Comparison of ENCODE assay signal across 9 cellular contexts in the genomic region with DNA sequence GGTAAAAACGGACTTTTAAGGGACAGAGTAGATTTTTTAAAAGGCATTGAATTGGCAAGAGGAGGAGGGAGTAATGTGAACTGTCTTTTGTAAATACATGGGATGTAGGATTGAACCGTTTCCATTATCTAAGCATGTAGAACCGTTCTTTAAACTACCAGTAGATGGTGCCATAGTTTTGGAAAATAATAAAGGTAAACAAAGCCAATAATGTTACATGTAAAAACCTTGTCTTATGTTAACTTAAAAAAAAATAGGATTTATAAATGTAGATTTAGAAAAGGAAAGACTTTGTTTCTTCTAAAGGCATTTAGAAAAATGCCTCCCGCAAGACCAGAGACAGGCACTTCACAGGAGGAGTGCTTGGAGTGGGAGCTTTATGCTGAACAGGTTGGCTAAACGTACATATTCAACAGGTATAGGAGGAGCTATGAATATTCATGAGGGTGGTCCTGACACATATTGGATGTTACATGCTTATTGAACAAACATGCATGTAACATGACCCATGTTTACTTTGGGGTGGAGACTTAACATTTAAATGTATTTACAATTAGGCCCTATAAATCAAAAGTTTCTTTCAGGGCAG. TPM values are rescaled to one million over a fixed set of nuclear protein-coding genes. Genes with fewer than 3 reads are reported as not detected.
DNase-seq lines count a peak whose midpoint lies in the region; TF ChIP-seq lines count a peak whose summit lies in the region.
"Had no signal": no experiment of that assay in that cellular context is flagged by ENCODE, and none has a peak within 500 bp of the region (broad histone marks: within the 10 kb centered on the region; RNA-seq: fewer than 3 reads in every experiment).

No MANE protein-coding gene starts in this region.

- no peaks in the 10 kb centered on the region for H3K36me3 Mint-ChIP-seq in activated CD4-positive, alpha-beta T cell treated with anti-CD3 and anti-CD28 coated beads, Interleukin-2, amount 10 ng/mL, durations not matched to agents 24 days and 14 days (ENCODE audit: low read depth)
- H3K36me3 Mint-ChIP-seq: CD8-positive, alpha-beta memory T cell had no signal

- H3K27ac Mint-ChIP-seq in activated CD4-positive, alpha-beta T cell treated with anti-CD3 and anti-CD28 coated beads, Interleukin-2, amount 10 ng/mL, durations not matched to agents 24 days and 14 days, result no peak overlapping the region
- H3K27ac Mint-ChIP-seq: CD8-positive, alpha-beta memory T cell had no signal

- TF ChIP-seq CTCF in Loucy (conservative IDR thresholded peaks at IDR 0.05; ENCODE audit: low read length) (peak; percentile 83), fibroblast of the aortic adventitia (IDR thresholded peaks at IDR 0.05; ENCODE audit: insufficient read depth, low read length) (peak; percentile 59), osteoblast (IDR thresholded peaks at IDR 0.05; ENCODE audit: extremely low read depth, low read depth, low read length) (peak; percentile 70)

- peak; percentile 41 for DNase-seq in NCI-H2107 treated with DMSO at 0.1 percent for 48 hours (lab: John Stamatoyannopoulos, UW; ENCODE audit: unreplicated experiment)
- DNase-seq in NCI-H2107 (lab: John Stamatoyannopoulos, UW), result no peak
- peak; percentile 40 for DNase-seq in H7
- DNase-seq in SKM-1 treated with dmso at 0.1 percent for 144 hours (lab: John Stamatoyannopoulos, UW; ENCODE audit: unreplicated experiment), result peak; percentile 53
- peak; percentile 84 for DNase-seq in fibroblast of the aortic adventitia (ENCODE audit: low read depth)
- DNase-seq in osteoblast (ENCODE audit: insufficient read length, low spot score, missing footprints), result no peak
- DNase-seq in activated CD4-positive, alpha-beta T cell treated with anti-CD3 and anti-CD28 coated beads, Interleukin-2, amount 10 ng/mL, durations not matched to agents 24 days and 14 days, result no peak

- no peaks in the 10 kb centered on the region for H3K9me2 ChIP-seq in Loucy (replicated peaks; ENCODE audit: low read depth, low read length)

- H3K4me3 Mint-ChIP-seq in activated CD4-positive, alpha-beta T cell treated with anti-CD3 and anti-CD28 coated beads, Interleukin-2, amount 10 ng/mL, durations not matched to agents 24 days and 14 days, result no peak overlapping the region
- H3K4me3 Mint-ChIP-seq: CD8-positive, alpha-beta memory T cell had no signal

- no peak overlapping the region for H3K27ac ChIP-seq in osteoblast (ENCODE audit: low read depth, low read length)

- H3K9ac ChIP-seq in Loucy (ENCODE audit: low read depth, low read length, poor library complexity, severe bottlenecking), result no peak overlapping the region

- H3K9me3 ChIP-seq in Loucy (ENCODE audit: insufficient read depth, low read depth, low read length) (no peaks in the 10 kb centered on the region), osteoblast (ENCODE audit: low read depth, low read length) (no peaks in the 10 kb centered on the region)

- peak overlapping the region; percentile 65 for H2AFZ ChIP-seq in Loucy (ENCODE audit: low read length)
- peak overlapping the region; percentile 5 for H2AFZ ChIP-seq in osteoblast (ENCODE audit: low read length)

- H3F3A ChIP-seq in Loucy (ENCODE audit: low read depth), result no peaks in the 10 kb centered on the region

- H4K20me1 ChIP-seq in Loucy (ENCODE audit: insufficient read depth, low read length, poor library complexity, severe bottlenecking), result no peaks in the 10 kb centered on the region
- H4K20me1 ChIP-seq in osteoblast (ENCODE audit: insufficient read depth, low read length), result no peaks in the 10 kb centered on the region

- H3K36me3 ChIP-seq in H7 (replicated peaks; ENCODE audit: control insufficient read depth, insufficient read depth, low read length), result no peaks in the 10 kb centered on the region
- no peaks in the 10 kb centered on the region for H3K36me3 ChIP-seq in Loucy (ENCODE audit: insufficient read depth, low read length)
- H3K36me3 ChIP-seq in osteoblast (ENCODE audit: insufficient read depth, low read length), result no peaks in the 10 kb centered on the region

- H3K9me3 Mint-ChIP-seq in activated CD4-positive, alpha-beta T cell treated with anti-CD3 and anti-CD28 coated beads, Interleukin-2, amount 10 ng/mL, durations not matched to agents 24 days and 14 days, result no peaks in the 10 kb centered on the region
- H3K9me3 Mint-ChIP-seq: CD8-positive, alpha-beta memory T cell had no signal

- H3K27me3 ChIP-seq in H7 (ENCODE audit: control insufficient read depth, insufficient read depth, low read length), result no peaks in the 10 kb centered on the region; the same call in 1 of the 2 replicates
- H3K27me3 ChIP-seq in Loucy (ENCODE audit: insufficient read depth, low read length, poor library complexity, severe bottlenecking), result no peaks in the 10 kb centered on the region
- peaks cover 5% of the 10 kb centered on the region for H3K27me3 ChIP-seq in osteoblast (ENCODE audit: insufficient read depth, low read length)

- intact Hi-C loops in activated CD4-positive, alpha-beta T cell treated with anti-CD3 and anti-CD28 coated beads, Interleukin-2, amount 10 ng/mL, durations not matched to agents 24 days and 14 days (cut with micrococcal nuclease), result loop anchor here (1.0 to 5.0 kb wide), 4 partner anchors 136 to 505 kb away; no protein-coding TSS in a partner anchor

- H3K79me2 ChIP-seq in Loucy (ENCODE audit: insufficient read depth, low read length) (no peaks in the 10 kb centered on the region), osteoblast (ENCODE audit: insufficient read depth, low read length) (no peaks in the 10 kb centered on the region)

- H3K4me1 ChIP-seq in Loucy (ENCODE audit: insufficient read depth, low read length, poor library complexity, severe bottlenecking) (no peaks in the 10 kb centered on the region), osteoblast (ENCODE audit: insufficient read depth, low read length) (no peaks in the 10 kb centered on the region)

- no peak overlapping the region for H3K4me3 ChIP-seq in H7 (ENCODE audit: insufficient read depth, low read depth, low read length)
- H3K4me3 ChIP-seq in Loucy (ENCODE audit: low read length, poor library complexity, severe bottlenecking), result no peak overlapping the region
- H3K4me3 ChIP-seq in fibroblast of the aortic adventitia (ENCODE audit: low read depth, low read length), result no peak overlapping the region
- H3K4me3 ChIP-seq in osteoblast (ENCODE audit: insufficient read depth, low read length), result no peak overlapping the region

- H3K4me2 ChIP-seq in Loucy (ENCODE audit: low read depth, low read length, poor library complexity, severe bottlenecking) (peak overlapping the region; percentile 21), osteoblast (ENCODE audit: insufficient read depth, low read length) (no peak overlapping the region)

- H3K27me3 Mint-ChIP-seq in activated CD4-positive, alpha-beta T cell treated with anti-CD3 and anti-CD28 coated beads, Interleukin-2, amount 10 ng/mL, durations not matched to agents 24 days and 14 days, result peaks cover 27% of the 10 kb centered on the region

- H3K4me1 Mint-ChIP-seq in activated CD4-positive, alpha-beta T cell treated with anti-CD3 and anti-CD28 coated beads, Interleukin-2, amount 10 ng/mL, durations not matched to agents 24 days and 14 days, result peaks cover 5% of the 10 kb centered on the region
- H3K4me1 Mint-ChIP-seq: CD8-positive, alpha-beta memory T cell had no signal

RNA-seq across cellular contexts. Expression of a gene that starts 45.5 kb away (rescaled TPM):
- total RNA-seq in H7 (2014; rRNA removed; shearing (Covaris generic)), result 0.07 and 0.21 TPM in 2 replicates
- total RNA-seq in fibroblast of the aortic adventitia (ENCODE audit: low replicate concordance), result 0.90 and 5.1 TPM in 2 replicates
- total RNA-seq in osteoblast, result 2.1 and 2.2 TPM in 2 replicates
- 6.2 and 6.7 TPM in 2 replicates for total RNA-seq in activated CD4-positive, alpha-beta T cell treated with anti-CD3 and anti-CD28 coated beads, Interleukin-2, amount 10 ng/mL, durations not matched to agents 24 days and 14 days

Comparison
In these comparisons a context has a peak if more than half of its experiments do, and no peak if none do; other contexts are left out.
1. DNase-seq: peak in NCI-H2107 treated with DMSO at 0.1 percent for 48 hours (single experiment), H7 (single experiment), SKM-1 treated with dmso at 0.1 percent for 144 hours (single experiment) and fibroblast of the aortic adventitia (single experiment); none in NCI-H2107 (single experiment), osteoblast (single experiment) and activated CD4-positive, alpha-beta T cell treated with anti-CD3 and anti-CD28 coated beads, Interleukin-2, amount 10 ng/mL, durations not matched to agents 24 days and 14 days (single experiment).
2. Peak in every context shown above with its lines, with median percentiles within 50 percentile points of each other: CTCF ChIP-seq.